ENCODE assay signal across 6 cellular contexts in the genomic region with DNA sequence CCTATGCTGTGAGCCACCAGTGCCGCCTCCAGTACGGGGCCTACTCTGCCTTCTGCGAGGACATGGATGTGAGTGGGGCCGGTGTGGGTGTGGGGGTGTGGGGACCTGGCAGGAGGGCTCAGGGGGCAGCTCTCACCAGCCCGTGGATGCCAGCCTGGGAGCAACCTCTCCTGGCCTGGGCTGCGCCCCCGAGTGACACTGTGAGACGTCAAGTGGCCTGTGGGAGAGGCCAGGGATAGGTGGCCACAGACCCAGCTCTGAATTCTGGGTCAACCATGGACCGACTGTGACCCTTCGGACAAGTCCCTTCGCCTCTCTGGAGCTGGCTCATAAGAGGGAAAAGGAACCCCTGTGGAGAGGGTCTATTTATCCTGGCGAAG.
A peak's percentile ranks its signal among the peaks of the same experiment; 100 is the strongest.
DNase-seq lines count a peak whose midpoint lies in the region; ATAC-seq and TF ChIP-seq lines count a peak whose summit lies in the region.
"Not testable (repeated sequence)": the region's sequence is repeated elsewhere in the genome, so short reads cannot be mapped to it uniquely, and the experiment has no call there.

No MANE protein-coding gene starts in this region.

- H3K4me1 Mint-ChIP-seq in type B pancreatic cell (ENCODE audit: unreplicated experiment): not testable (repeated sequence)

- not testable (repeated sequence) for H3K4me2 ChIP-seq in trophoblast cell (ENCODE audit: low read length)

- H4K12ac ChIP-seq in trophoblast cell (ENCODE audit: low read depth, low read length): not testable (repeated sequence)

- ATAC-seq in RWPE2 (ENCODE audit: low read depth); left lobe of liver; lower lobe of right lung: not testable (repeated sequence)

- H3K4me3 ChIP-seq in RWPE2 (ENCODE audit: severe bottlenecking); trophoblast cell (ENCODE audit: low read depth, low read length): not testable (repeated sequence)
- H3K4me3 ChIP-seq in lower lobe of right lung: peak overlapping the region; percentile 8

- not testable (repeated sequence) for H3K9ac ChIP-seq in trophoblast cell (ENCODE audit: low read length)

- no CpG with 5 or more reads among the region's 12 CpGs for WGBS in trophoblast cell (ENCODE audit: extremely low coverage, insufficient coverage, insufficient read length)

- intact Hi-C loops in lower lobe of right lung (cut with DNase I): not testable (repeated sequence)

- peak overlapping the region; percentile 73 for H4K91ac ChIP-seq in trophoblast cell (ENCODE audit: low read depth, low read length)

- H3K9me3 Mint-ChIP-seq in type B pancreatic cell: not testable (repeated sequence)

- H3K79me1 ChIP-seq in trophoblast cell (ENCODE audit: low read length): peaks cover 12% of the 10 kb centered on the region

- not testable (repeated sequence) for H2AFZ ChIP-seq in trophoblast cell (ENCODE audit: insufficient read depth, low read length, poor library complexity)

- H3K36me3 ChIP-seq in RWPE2 (ENCODE audit: low read depth); lower lobe of right lung; trophoblast cell (ENCODE audit: control insufficient read depth in 1 of 2, insufficient read depth in 2 of 2, low read length in 2 of 2): not testable (repeated sequence)

- not testable (repeated sequence) for H3K36me3 Mint-ChIP-seq in type B pancreatic cell

- DNase-seq in RWPE2 (ENCODE audit: low spot score) (peak; percentile 67), left lobe of liver (ENCODE audit: low spot score) (peak; percentile 44), mesenteric fat pad (ENCODE audit: low spot score) (peak; percentile 88), type B pancreatic cell (ENCODE audit: extremely low spot score, unreplicated experiment) (peak; percentile 50)
- DNase-seq in lower lobe of right lung, trophoblast cell: not testable (repeated sequence)

- not testable (repeated sequence) for H3K79me2 ChIP-seq in trophoblast cell (ENCODE audit: control insufficient read depth, insufficient read depth, low read length, poor library complexity)

- H3K27me3 Mint-ChIP-seq in type B pancreatic cell: not testable (repeated sequence)

- not testable (repeated sequence) for H3K27ac ChIP-seq in RWPE2 (ENCODE audit: poor library complexity, severe bottlenecking); lower lobe of right lung
- peak overlapping the region; percentile 53 for H3K27ac ChIP-seq in trophoblast cell (ENCODE audit: low read depth, low read length)

- H3K23ac ChIP-seq in trophoblast cell (ENCODE audit: low read length): not testable (repeated sequence)

- H3K18ac ChIP-seq in trophoblast cell (ENCODE audit: low read length): peak overlapping the region; percentile 27

- H4K8ac ChIP-seq in trophoblast cell (ENCODE audit: low read depth, low read length): not testable (repeated sequence)

- H3K4ac ChIP-seq in trophoblast cell (ENCODE audit: low read depth, low read length): not testable (repeated sequence)

- peak overlapping the region; percentile 15 for H2BK120ac ChIP-seq in trophoblast cell (ENCODE audit: insufficient read depth, low read length, poor library complexity)

- not testable (repeated sequence) for H3K27ac Mint-ChIP-seq in type B pancreatic cell

- H3K9me3 ChIP-seq in RWPE2 (ENCODE audit: severe bottlenecking); lower lobe of right lung; trophoblast cell (ENCODE audit: insufficient read depth, low read depth, low read length): not testable (repeated sequence)

- peak overlapping the region; percentile 4 for H2AK5ac ChIP-seq in trophoblast cell (ENCODE audit: low read length)

- peak overlapping the region; percentile 28 for H2BK12ac ChIP-seq in trophoblast cell (ENCODE audit: low read length)

- not testable (repeated sequence) for TF ChIP-seq CTCF in RWPE2 (IDR thresholded peaks at IDR 0.05; ENCODE audit: poor library complexity, severe bottlenecking); lower lobe of right lung (IDR thresholded peaks at IDR 0.05); type B pancreatic cell (conservative IDR thresholded peaks at IDR 0.05)

- peak overlapping the region; percentile 30 for H3K14ac ChIP-seq in trophoblast cell (ENCODE audit: low read length)

- H2BK5ac ChIP-seq in trophoblast cell (ENCODE audit: low read depth, low read length, poor library complexity): peak overlapping the region; percentile 15

- not testable (repeated sequence) for H3K27me3 ChIP-seq in RWPE2 (ENCODE audit: insufficient read depth, poor library complexity, severe bottlenecking); lower lobe of right lung (ENCODE audit: low read depth); trophoblast cell (ENCODE audit: insufficient read depth, low read length)

- not testable (repeated sequence) for H3K4me1 ChIP-seq in RWPE2 (ENCODE audit: insufficient read depth, poor library complexity, severe bottlenecking); lower lobe of right lung
- H3K4me1 ChIP-seq in trophoblast cell (ENCODE audit: control insufficient read depth in 1 of 2, insufficient read depth in 2 of 2, low read length in 2 of 2): peaks cover 20 to 25% of the 10 kb centered on the region in 2 experiments

- H3K4me3 Mint-ChIP-seq in type B pancreatic cell: not testable (repeated sequence)
